Comparison of ENCODE assay signal across 27 cellular contexts in genomic region chr10:3427316-3427715, GRCh38.
A peak's percentile ranks its signal among the peaks of the same experiment; 100 is the strongest.
DNase-seq lines count a peak whose midpoint lies in the region; ATAC-seq lines count a peak whose summit lies in the region.
"Had no signal": no experiment of that assay in that cellular context is flagged by ENCODE, and none has a peak within 500 bp of the region (broad histone marks: within the 10 kb centered on the region; RNA-seq: fewer than 3 reads in every experiment).

No MANE protein-coding gene starts in this region.

- DNase-seq in GM04504 (ENCODE audit: low read depth) (peak; percentile 45), SJSA1 (ENCODE audit: low read depth in 1 of 2, low spot score in 2 of 2) (no peak), myocyte (ENCODE audit: low read depth) (peak; percentile 56), H4 (ENCODE audit: low spot score) (no peak)
- no peak for DNase-seq in stimulated activated naive CD8-positive, alpha-beta T cell treated with anti-CD3 and anti-CD28 coated beads, Interleukin-15, amount 100 ng/mL, for 72 hours
- DNase-seq: activated CD8-positive, alpha-beta T cell treated with anti-CD3 and anti-CD28 coated beads, Interleukin-2, amount 10 ng/mL, durations not matched to agents 7 days and 5 days; CD4-positive, alpha-beta T cell; effector memory CD8-positive, alpha-beta T cell; erythroblast; H9; hypothalamus; naive thymus-derived CD8-positive, alpha-beta T cell; NCI-H1436; NCI-H446; NCI-H774; occipital lobe; RPMI8226; stimulated activated CD4-positive, alpha-beta T cell treated with anti-CD3 and anti-CD28 coated beads, Interleukin-4, amount 100 ng/mL, for 24 hours; T-helper 2 cell had no signal

- H3K27ac Mint-ChIP-seq in stimulated activated naive CD8-positive, alpha-beta T cell treated with anti-CD3 and anti-CD28 coated beads, Interleukin-15, amount 100 ng/mL, for 72 hours: no peak overlapping the region
- H3K27ac Mint-ChIP-seq: activated CD8-positive, alpha-beta T cell treated with anti-CD3 and anti-CD28 coated beads, Interleukin-2, amount 10 ng/mL, durations not matched to agents 7 days and 5 days; activated naive CD4-positive, alpha-beta T cell treated with anti-CD3 and anti-CD28 coated beads, Interleukin-2, amount 50 U/mL, for 72 hours; CD4-positive, alpha-beta T cell; effector memory CD8-positive, alpha-beta T cell; H9; naive thymus-derived CD8-positive, alpha-beta T cell; stimulated activated effector memory CD8-positive, alpha-beta T cell treated with anti-CD3 and anti-CD28 coated beads, Interleukin-12 subunit alpha, Interleukin-12 subunit beta, amount 100 ng/mL, for 72 hours had no signal

- H3K36me3 ChIP-seq in SJSA1 (no peaks in the 10 kb centered on the region), subcutaneous abdominal adipose tissue (ENCODE audit: control insufficient read depth in 5 of 5, insufficient read depth in 5 of 5, low read length in 5 of 5) (no peaks in the 10 kb centered on the region)
- H3K36me3 ChIP-seq: gastroesophageal sphincter, left lung had no signal

- peaks cover 9 to 14% of the 10 kb centered on the region in 2 donors for H3K9me3 Mint-ChIP-seq in stimulated activated naive CD8-positive, alpha-beta T cell treated with anti-CD3 and anti-CD28 coated beads, Interleukin-15, amount 100 ng/mL, for 72 hours

- no peak overlapping the region for H3K4me3 Mint-ChIP-seq in stimulated activated naive CD8-positive, alpha-beta T cell treated with anti-CD3 and anti-CD28 coated beads, Interleukin-15, amount 100 ng/mL, for 72 hours
- H3K4me3 Mint-ChIP-seq: activated CD8-positive, alpha-beta T cell treated with anti-CD3 and anti-CD28 coated beads, Interleukin-2, amount 10 ng/mL, durations not matched to agents 7 days and 5 days; CD4-positive, alpha-beta T cell; effector memory CD8-positive, alpha-beta T cell; H9; naive thymus-derived CD8-positive, alpha-beta T cell; stimulated activated effector memory CD8-positive, alpha-beta T cell treated with anti-CD3 and anti-CD28 coated beads, Interleukin-12 subunit alpha, Interleukin-12 subunit beta, amount 100 ng/mL, for 72 hours had no signal

- ATAC-seq in GM19023 (IDR thresholded peaks at IDR 0.05; ENCODE audit: unreplicated experiment): no peak
- ATAC-seq in stimulated activated naive CD8-positive, alpha-beta T cell treated with anti-CD3 and anti-CD28 coated beads, Interleukin-15, amount 100 ng/mL, for 72 hours: no peak
- ATAC-seq: activated CD8-positive, alpha-beta T cell treated with anti-CD3 and anti-CD28 coated beads, Interleukin-2, amount 10 ng/mL, durations not matched to agents 7 days and 5 days; activated naive CD4-positive, alpha-beta T cell treated with anti-CD3 and anti-CD28 coated beads, Interleukin-2, amount 50 U/mL, for 72 hours; effector memory CD8-positive, alpha-beta T cell; gastroesophageal sphincter; left lung; naive thymus-derived CD8-positive, alpha-beta T cell; stimulated activated effector memory CD8-positive, alpha-beta T cell treated with anti-CD3 and anti-CD28 coated beads, Interleukin-12 subunit alpha, Interleukin-12 subunit beta, amount 100 ng/mL, for 72 hours had no signal

- H3K27me3 ChIP-seq in SJSA1 (replicated peaks): no peaks in the 10 kb centered on the region
- H3K27me3 ChIP-seq in subcutaneous abdominal adipose tissue (ENCODE audit: control insufficient read depth in 5 of 5, insufficient read depth in 4 of 5, low read length in 5 of 5): no peaks in the 10 kb centered on the region
- H3K27me3 ChIP-seq: gastroesophageal sphincter, left lung had no signal

- peaks cover 37% of the 10 kb centered on the region for H3K27me3 Mint-ChIP-seq in stimulated activated naive CD8-positive, alpha-beta T cell treated with anti-CD3 and anti-CD28 coated beads, Interleukin-15, amount 100 ng/mL, for 72 hours
- H3K27me3 Mint-ChIP-seq: CD4-positive, alpha-beta T cell had no signal

- H3K27ac ChIP-seq in SJSA1 (peak overlapping the region; percentile 94), subcutaneous abdominal adipose tissue (ENCODE audit: low read depth, low read length) (peak overlapping the region; percentile 90)
- H3K27ac ChIP-seq: left lung had no signal

- H3K9me3 ChIP-seq in SJSA1 (replicated peaks): no peaks in the 10 kb centered on the region
- H3K9me3 ChIP-seq in subcutaneous abdominal adipose tissue (ENCODE audit: control insufficient read depth in 5 of 5, low read length in 5 of 5): no peaks in the 10 kb centered on the region
- H3K9me3 ChIP-seq: gastroesophageal sphincter, left lung had no signal

- peaks cover 18% of the 10 kb centered on the region for H3K4me1 Mint-ChIP-seq in stimulated activated naive CD8-positive, alpha-beta T cell treated with anti-CD3 and anti-CD28 coated beads, Interleukin-15, amount 100 ng/mL, for 72 hours

- H3K4me1 ChIP-seq in SJSA1 (replicated peaks) (peaks cover 53% of the 10 kb centered on the region), subcutaneous abdominal adipose tissue (ENCODE audit: control insufficient read depth in 5 of 5, insufficient read depth in 5 of 5, low read length in 5 of 5) (peaks cover 13 to 67% (median 39%) of the 10 kb centered on the region in 5 donors)

- H3K4me3 ChIP-seq in SJSA1: no peak overlapping the region
- no peak overlapping the region for H3K4me3 ChIP-seq in subcutaneous abdominal adipose tissue (ENCODE audit: low read depth in 1 of 5, low read length in 5 of 5)
- H3K4me3 ChIP-seq: coronary artery, gastroesophageal sphincter, left lung, SK-N-MC had no signal

- H3K9ac ChIP-seq in subcutaneous abdominal adipose tissue (ENCODE audit: low read length in 5 of 5): no peak overlapping the region

Comparison
In these comparisons a context has a peak if more than half of its experiments do, and no peak if none do; other contexts are left out.
1. DNase-seq: peak in GM04504 (single experiment) and myocyte (single experiment); none in SJSA1 (0 of 2), stimulated activated naive CD8-positive, alpha-beta T cell treated with anti-CD3 and anti-CD28 coated beads, Interleukin-15, amount 100 ng/mL, for 72 hours (0 of 2) and H4 (single experiment).